In genomic region chr17:74960739-74961342, GRCh38 we compare ENCODE assay signal across 9 cellular contexts. TPM values are rescaled to one million over a fixed set of nuclear protein-coding genes. Genes with fewer than 3 reads are reported as not detected.
DNase-seq lines count a peak whose midpoint lies in the region; ATAC-seq and TF ChIP-seq lines count a peak whose summit lies in the region.
"Had no signal": no experiment of that assay in that cellular context is flagged by ENCODE, and none has a peak within 500 bp of the region (broad histone marks: within the 10 kb centered on the region; RNA-seq: fewer than 3 reads in every experiment).

No MANE protein-coding gene starts in this region.

- no peak overlapping the region for H2AFZ ChIP-seq in GM23338

- intact Hi-C loops in esophagus muscularis mucosa (cut with DNase I), result loop anchor here (5.0 kb wide), 1 partner anchor 51 kb away; the partner anchor contains the start of gene MRPL58

- TF ChIP-seq EP300 in esophagus muscularis mucosa (IDR thresholded peaks at IDR 0.05), result no peak

- H3K9me3 Mint-ChIP-seq in GM23338, result no peaks in the 10 kb centered on the region; the same call in 2 of the 3 replicates

- H3K4me3 ChIP-seq in AG09309 (ENCODE audit: control insufficient read depth, low read depth, low read length), result no peak overlapping the region
- no peak overlapping the region for H3K4me3 ChIP-seq in GM23338
- no peak overlapping the region for H3K4me3 ChIP-seq in lung
- H3K4me3 ChIP-seq in esophagus muscularis mucosa, result no peak overlapping the region
- H3K4me3 ChIP-seq: thyroid gland had no signal

- H4K20me1 ChIP-seq in GM23338 (replicated peaks; ENCODE audit: insufficient read depth), result no peaks in the 10 kb centered on the region

- H3K9me2 ChIP-seq in GM23338 (ENCODE audit: insufficient read depth), result no peaks in the 10 kb centered on the region

- DNase-seq in AG09309 (ENCODE audit: low read depth) (no peak), GM23338 (ENCODE audit: low spot score) (peak; percentile 84), RPMI8226 (peak; percentile 49), amniotic epithelial cell (ENCODE audit: low read depth) (peak; percentile 12), lung (ENCODE audit: low spot score) (peak; percentile 62), esophagus muscularis mucosa (ENCODE audit: extremely low spot score) (no peak), cerebellum (ENCODE audit: low spot score) (no peak)

- no peaks in the 10 kb centered on the region for H3K79me2 ChIP-seq in GM23338 (replicated peaks; ENCODE audit: insufficient read depth)

- H3K9me3 ChIP-seq in lung (ENCODE audit: control insufficient read depth in 2 of 2, insufficient read depth in 1 of 2, low read length in 1 of 2) (no peaks in the 10 kb centered on the region), esophagus muscularis mucosa (no peaks in the 10 kb centered on the region)
- H3K9me3 ChIP-seq: thyroid gland had no signal

- no peak overlapping the region for H3K27ac Mint-ChIP-seq in GM23338

- H3K27me3 Mint-ChIP-seq in GM23338 (ENCODE audit: insufficient read depth, low read depth, poor library complexity), result peaks cover 19% of the 10 kb centered on the region

- H3K27ac ChIP-seq in GM23338 (ENCODE audit: low read depth), result no peak overlapping the region
- H3K27ac ChIP-seq in lung (ENCODE audit: low read depth in 1 of 2, low read length in 1 of 2), result no peak overlapping the region
- H3K27ac ChIP-seq in esophagus muscularis mucosa (replicated peaks in 1 of 4), result no peak overlapping the region
- H3K27ac ChIP-seq: thyroid gland had no signal

- H3K4me2 ChIP-seq in GM23338, result no peak overlapping the region

- ATAC-seq in GM23338 (peak; percentile 62), lung (ENCODE audit: insufficient read depth, low FRiP score) (no peak), GM18858 (IDR thresholded peaks at IDR 0.05; ENCODE audit: unreplicated experiment) (no peak)

- H3K36me3 Mint-ChIP-seq in GM23338 (ENCODE audit: low read depth), result no peaks in the 10 kb centered on the region; the same call in 2 of the 3 replicates

- WGBS in lung, 2 donors, result 43 to 45% methylated on average over 17 of the region's 17 CpGs
- 56% methylated on average over 15 of the region's 17 CpGs for WGBS in esophagus muscularis mucosa

- peak; percentile 47 for TF ChIP-seq CTCF in AG09309 (IDR thresholded peaks at IDR 0.05; ENCODE audit: control insufficient read depth, insufficient read depth, low read depth, low read length, missing control alignments)
- TF ChIP-seq CTCF in GM23338 (conservative IDR thresholded peaks at IDR 0.05; ENCODE audit: low read depth in 2 of 2), result peak; percentile 60 to 83
- no peak for TF ChIP-seq CTCF in lung (IDR thresholded peaks at IDR 0.05; ENCODE audit: control extremely low read depth, extremely low read depth)
- no peak for TF ChIP-seq CTCF in esophagus muscularis mucosa (IDR thresholded peaks at IDR 0.05)

- H3K4me1 ChIP-seq in GM23338 (ENCODE audit: insufficient read depth) (peaks cover 3% of the 10 kb centered on the region; the same call in 1 of the 2 replicates), lung (ENCODE audit: control insufficient read depth in 2 of 2, insufficient read depth in 2 of 2, low read length in 2 of 2) (no peaks in the 10 kb centered on the region), esophagus muscularis mucosa (peaks cover 0 to 8% (median 4%) of the 10 kb centered on the region in 4 donors)

- no peaks in the 10 kb centered on the region for H3F3A ChIP-seq in GM23338 (replicated peaks; ENCODE audit: low read depth)

- peaks cover 2% of the 10 kb centered on the region for H3K4me1 Mint-ChIP-seq in GM23338

- H3K36me3 ChIP-seq in GM23338 (ENCODE audit: insufficient read depth) (no peaks in the 10 kb centered on the region), lung (ENCODE audit: control insufficient read depth in 2 of 2, insufficient read depth in 2 of 2, low read length in 2 of 2) (peaks cover 0 to 6% of the 10 kb centered on the region in 2 donors), esophagus muscularis mucosa (peaks cover 0 to 8% (median under 1%) of the 10 kb centered on the region in 4 donors)
- H3K36me3 ChIP-seq: thyroid gland had no signal

- H3K27me3 ChIP-seq in GM23338 (ENCODE audit: insufficient read depth) (peaks cover 6% of the 10 kb centered on the region; the same call in 1 of the 2 replicates), lung (ENCODE audit: control insufficient read depth, insufficient read depth) (no peaks in the 10 kb centered on the region), esophagus muscularis mucosa (peaks cover 0 to 7% (median 0%) of the 10 kb centered on the region in 4 donors)
- H3K27me3 ChIP-seq: thyroid gland had no signal

- H3K4me3 Mint-ChIP-seq in GM23338, result no peak overlapping the region; the same call in 2 of the 3 replicates

- no peak for TF ChIP-seq POLR2A in esophagus muscularis mucosa (IDR thresholded peaks at IDR 0.05; ENCODE audit: low read depth)

TF ChIP-seq in GM23338, 12 proteins besides CTCF, POLR2A, EP300 and RAD21:
- 0 out of 2 replicates have a peak, but pooled peaks have one; percentile 19 for TF ChIP-seq CREB1 (CRISPR knock-in tag; IDR thresholded peaks at IDR 0.05; ENCODE audit: low read depth)
- no peak for TF ChIP-seq ZNF114 (CRISPR knock-in tag; IDR thresholded peaks at IDR 0.05)

RNA-seq across cellular contexts. Expression of gene HID1, which starts 11.7 kb away (rescaled TPM):
- 6.3 and 8.7 TPM in 2 replicates for total RNA-seq in GM23338 (2014; rRNA removed; shearing (Covaris generic))
- polyA plus RNA-seq in GM23338 (2016; fragmentation: Nextera tagmentation; extraction: Ambion mirVana) (9.0 and 10.9 TPM in 2 replicates), lung (10 to 100 TPM; 15.2 to 23.7 TPM)
- total RNA-seq in lung (10 to 100 TPM; 34.8 to 42.1 TPM), esophagus muscularis mucosa (10 to 100 TPM in 2 of 4 donors, 1 to 10 TPM in 2; 4.5 to 17.1 (median 10.9) TPM), cerebellum (23.0 TPM)

RNA-seq across cellular contexts. Expression of gene OTOP3, which starts 25.1 kb away (rescaled TPM):
- not detected in 2 replicates for total RNA-seq in GM23338 (2014; rRNA removed; shearing (Covaris generic))
- polyA plus RNA-seq in GM23338 (2016; fragmentation: Nextera tagmentation; extraction: Ambion mirVana) (not detected in 2 replicates), lung (not detected)
- total RNA-seq in lung (not detected), esophagus muscularis mucosa (not detected), cerebellum (not detected)
- total RNA-seq: thyroid gland had no signal

RNA-seq across cellular contexts. Expression of gene CDR2L, which starts 26.6 kb away (rescaled TPM):
- 34.4 and 35.8 TPM in 2 replicates for total RNA-seq in GM23338 (2014; rRNA removed; shearing (Covaris generic))
- polyA plus RNA-seq in GM23338 (2016; fragmentation: Nextera tagmentation; extraction: Ambion mirVana) (17.7 and 18.3 TPM in 2 replicates), lung (10 to 100 TPM in 1 of 2 donors, 1 to 10 TPM in 1; 8.5 to 10.9 TPM)
- total RNA-seq in lung (10 to 100 TPM; 11.5 to 19.0 TPM), esophagus muscularis mucosa (10 to 100 TPM; 14.6 to 36.7 (median 24.3) TPM), cerebellum (7.1 TPM)

RNA-seq across cellular contexts. Expression of gene OTOP2, which starts 36.8 kb away (rescaled TPM):
- total RNA-seq in GM23338 (2014; rRNA removed; shearing (Covaris generic)), result not detected in 2 replicates
- polyA plus RNA-seq in GM23338 (2016; fragmentation: Nextera tagmentation; extraction: Ambion mirVana) (not detected in 2 replicates), lung (not detected)
- total RNA-seq in lung (not detected), esophagus muscularis mucosa (not detected), cerebellum (not detected)
- total RNA-seq: thyroid gland had no signal

RNA-seq across cellular contexts. Expression of gene USH1G, which starts 37.8 kb away (rescaled TPM):
- 1.7 and 3.5 TPM in 2 replicates for total RNA-seq in GM23338 (2014; rRNA removed; shearing (Covaris generic))
- 0.28 and 0.34 TPM in 2 replicates for polyA plus RNA-seq in GM23338 (2016; fragmentation: Nextera tagmentation; extraction: Ambion mirVana)
- not detected for total RNA-seq in lung
- under 1 TPM in 1 of 2 donors, not detected in 1; 0.01 TPM for polyA plus RNA-seq in lung
- under 1 TPM in 1 of 4 donors, not detected in 3; 0.39 TPM for total RNA-seq in esophagus muscularis mucosa
- total RNA-seq in cerebellum, result not detected
- total RNA-seq: thyroid gland had no signal

Comparison
In these comparisons a context has a peak if more than half of its experiments do, and no peak if none do; other contexts are left out.
1. DNase-seq: peak in GM23338 (single experiment), RPMI8226 (single experiment), amniotic epithelial cell (single experiment) and lung (single experiment); none in AG09309 (single experiment), esophagus muscularis mucosa (single experiment) and cerebellum (single experiment).
2. CTCF ChIP-seq: peak in AG09309 (single experiment) and GM23338 (2 of 2); none in lung (single experiment) and esophagus muscularis mucosa (0 of 3).